Comparison of ENCODE assay signal across 9 cellular contexts in the genomic region with DNA sequence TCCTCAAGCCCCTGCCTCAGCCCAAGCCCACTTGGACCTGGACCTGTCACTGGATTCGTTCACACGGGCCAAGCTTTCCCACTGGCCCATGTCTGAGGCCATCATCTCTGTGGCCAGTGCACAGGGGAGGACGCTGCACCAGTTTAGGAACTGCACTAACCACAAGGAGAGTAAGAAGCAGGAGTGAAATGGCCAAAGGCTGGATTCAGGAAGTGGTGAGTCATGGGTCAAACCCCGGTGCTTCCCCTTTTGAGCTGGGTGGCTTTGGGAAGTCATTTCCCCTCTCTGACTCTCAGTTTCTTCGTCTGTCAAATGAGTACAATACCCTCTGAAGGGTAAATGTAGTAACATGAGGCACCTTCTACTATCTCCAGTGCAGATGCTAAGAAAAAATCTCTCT.
DNase-seq lines count a peak whose midpoint lies in the region; ATAC-seq and TF ChIP-seq lines count a peak whose summit lies in the region.
"Had no signal": no experiment of that assay in that cellular context is flagged by ENCODE, and none has a peak within 500 bp of the region (broad histone marks: within the 10 kb centered on the region; RNA-seq: fewer than 3 reads in every experiment).

No MANE protein-coding gene starts in this region.

- no peaks in the 10 kb centered on the region for H3K36me3 ChIP-seq in PC-9 (ENCODE audit: low read depth)

- H2AFZ ChIP-seq in PC-9 = no peak overlapping the region

- no TSS peak for BruUV-seq in PC-9 (replicated peaks; lab: Mats Ljungman, UMichigan)

- CTCF ChIA-PET in PC-9 (lab: Charles Lee) = interaction anchor here (1.4 kb wide), 1 partner anchor 10 kb away, joined by 3 read pairs; no protein-coding TSS in a partner anchor

- no peak for ATAC-seq in HG03354 (IDR thresholded peaks at IDR 0.05; ENCODE audit: poor library complexity, severe bottlenecking, unreplicated experiment)
- no peak for ATAC-seq in HG02623 (IDR thresholded peaks at IDR 0.05; ENCODE audit: unreplicated experiment)

- H3K4me3 ChIP-seq in GM12864 (ENCODE audit: low read depth, low read length) = no peak overlapping the region
- H3K4me3 ChIP-seq in PC-9 = no peak overlapping the region
- H3K4me3 ChIP-seq in fibroblast of mammary gland (ENCODE audit: control insufficient read depth, low read depth, low read length) = no peak overlapping the region

- H3K27me3 ChIP-seq in PC-9 (ENCODE audit: insufficient read depth, low read depth) = peaks cover 38% of the 10 kb centered on the region

- no peaks in the 10 kb centered on the region for H3K79me2 ChIP-seq in PC-9 (ENCODE audit: low read depth)

- no peak for TF ChIP-seq CTCF in GM12864 (IDR thresholded peaks at IDR 0.05; ENCODE audit: low read depth, low read length, missing control alignments)
- no peak for TF ChIP-seq CTCF in PC-9 (conservative IDR thresholded peaks at IDR 0.05)
- TF ChIP-seq CTCF in fibroblast of mammary gland (conservative IDR thresholded peaks at IDR 0.05; ENCODE audit: control insufficient read depth, insufficient read depth, low read depth, low read length) = no peak

- intact Hi-C loops in PC-9 (cut with micrococcal nuclease; ENCODE audit: unreplicated experiment) (no loop called here), posterior vena cava (cut with DNase I) (no loop called here)

- H3K9me3 ChIP-seq in PC-9 (ENCODE audit: insufficient read depth, low read depth) = no peaks in the 10 kb centered on the region

- POLR2A ChIA-PET in PC-9 (lab: Charles Lee; ENCODE audit: unreplicated experiment) = interaction anchor here (0.6 to 1.5 kb wide), 4 partner anchors 9 to 920 kb away, joined by 3 to 6 read pairs (median 4); no protein-coding TSS in a partner anchor

- no peak overlapping the region for H3K27ac ChIP-seq in PC-9

- peak; percentile 8 for DNase-seq in GM12864 (ENCODE audit: low read depth)
- DNase-seq in PC-9 = peak; percentile 38 to 46
- DNase-seq in fibroblast of mammary gland (ENCODE audit: low read depth) = peak; percentile 66
- peak; percentile 85 for DNase-seq in posterior vena cava (ENCODE audit: low spot score)
- no peak for DNase-seq in stimulated activated naive CD4-positive, alpha-beta T cell (lab: John Stamatoyannopoulos, UW)
- no peak for DNase-seq in activated naive CD4-positive, alpha-beta T cell treated with anti-CD3 and anti-CD28 coated beads, Interleukin-2, amount 50 U/mL, for 16 hours
- DNase-seq: effector CD4-positive, alpha-beta T cell had no signal

- peaks cover 18% of the 10 kb centered on the region; the same call in 1 of the 2 replicates for H3K4me1 ChIP-seq in PC-9 (replicated peaks; ENCODE audit: insufficient read depth)

- H3K9me2 ChIP-seq in PC-9 (ENCODE audit: insufficient read depth) = no peaks in the 10 kb centered on the region

- no peaks in the 10 kb centered on the region for H4K20me1 ChIP-seq in PC-9 (ENCODE audit: insufficient read depth)

- H3F3A ChIP-seq in PC-9 (ENCODE audit: insufficient read depth, low read depth) = no peaks in the 10 kb centered on the region

- H3K4me2 ChIP-seq in PC-9 = no peak overlapping the region

Comparison
In these comparisons a context has a peak if more than half of its experiments do, and no peak if none do; other contexts are left out.
1. DNase-seq: peak in GM12864 (single experiment), PC-9 (2 of 2), fibroblast of mammary gland (single experiment) and posterior vena cava (single experiment); none in stimulated activated naive CD4-positive, alpha-beta T cell (0 of 6) and activated naive CD4-positive, alpha-beta T cell treated with anti-CD3 and anti-CD28 coated beads, Interleukin-2, amount 50 U/mL, for 16 hours (single experiment).